8 cellular contexts compared by ENCODE assay signal in genomic region chr17:65556014-65556909, GRCh38. TPM values are rescaled to one million over a fixed set of nuclear protein-coding genes. Genes with fewer than 3 reads are reported as not detected.
DNase-seq lines count a peak whose midpoint lies in the region; ATAC-seq lines count a peak whose summit lies in the region.

No MANE protein-coding gene starts in this region.

- no peak overlapping the region for H3K9ac ChIP-seq in endocrine pancreas (ENCODE audit: control insufficient read depth, insufficient read depth, low read length)

- no peaks in the 10 kb centered on the region for H3K4me1 ChIP-seq in endocrine pancreas (ENCODE audit: control insufficient read depth, insufficient read depth, low read length)

- ATAC-seq in GM21360 (IDR thresholded peaks at IDR 0.05; ENCODE audit: unreplicated experiment) (peak; percentile 50), HG03439 (IDR thresholded peaks at IDR 0.05; ENCODE audit: unreplicated experiment) (no peak)

- peak overlapping the region; percentile 12 for H3K4me3 ChIP-seq in endocrine pancreas (ENCODE audit: control insufficient read depth, insufficient read depth, low read length)

- no peaks in the 10 kb centered on the region for H3K27me3 ChIP-seq in endocrine pancreas (ENCODE audit: control insufficient read depth, insufficient read depth, low read length)

- DNase-seq in CD1c-positive myeloid dendritic cell (ENCODE audit: extremely low spot score) = peak; percentile 82
- peak; percentile 22 for DNase-seq in NCI-H2196 treated with DMSO at 0.1 percent for 48 hours (lab: John Stamatoyannopoulos, UW; ENCODE audit: unreplicated experiment)
- peak; percentile 83 to 94 for DNase-seq in activated CD8-positive, alpha-beta memory T cell treated with anti-CD3 and anti-CD28 coated beads for 1 hour (ENCODE audit: extremely low read depth in 1 of 2, low read depth in 1 of 2)
- DNase-seq in mucosa of gallbladder (ENCODE audit: low spot score) = peak; percentile 78
- DNase-seq in stimulated activated CD8-positive, alpha-beta memory T cell treated with anti-CD3 and anti-CD28 coated beads, Interleukin-4, amount 100 ng/mL, for 1 hour (ENCODE audit: low read depth in 2 of 2, low spot score in 1 of 2) = peak; percentile 88 to 91

- H3K36me3 ChIP-seq in endocrine pancreas (ENCODE audit: control insufficient read depth, insufficient read depth, low read length) = no peaks in the 10 kb centered on the region

- H3K9me3 ChIP-seq in endocrine pancreas (ENCODE audit: control insufficient read depth, low read length) = no peaks in the 10 kb centered on the region

RNA-seq across cellular contexts. Expression of gene AXIN2, which starts 5.2 kb away (rescaled TPM):
- 14.4 TPM for total RNA-seq in mucosa of gallbladder

Comparison
In these comparisons a context has a peak if more than half of its experiments do, and no peak if none do; other contexts are left out.
1. DNase-seq: peak in every context shown above with its lines; median percentile 90 in stimulated activated CD8-positive, alpha-beta memory T cell treated with anti-CD3 and anti-CD28 coated beads, Interleukin-4, amount 100 ng/mL, for 1 hour; 88 in activated CD8-positive, alpha-beta memory T cell treated with anti-CD3 and anti-CD28 coated beads for 1 hour; 82 in CD1c-positive myeloid dendritic cell; 78 in mucosa of gallbladder; 22 in NCI-H2196 treated with DMSO at 0.1 percent for 48 hours.